30 cellular contexts compared by ENCODE assay signal in the genomic region with DNA sequence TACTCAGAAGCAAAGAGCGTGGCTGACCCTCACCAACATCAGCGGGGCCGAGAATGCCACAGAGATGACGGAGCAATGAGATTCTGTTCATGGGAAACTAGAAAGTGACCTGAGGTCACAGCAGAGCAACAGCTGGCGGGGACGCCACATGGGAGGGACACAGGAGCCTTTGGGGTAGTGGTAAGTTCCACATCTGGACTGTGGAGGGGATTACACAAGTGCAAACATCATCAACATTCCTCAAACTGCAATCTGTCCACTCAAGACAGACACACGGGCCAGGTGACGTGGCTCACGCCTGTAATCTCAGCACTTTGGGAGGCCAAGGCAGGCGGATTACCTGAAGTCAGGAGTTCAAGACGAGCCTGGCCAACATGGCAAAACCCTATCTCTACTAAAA. TPM values are rescaled to one million over a fixed set of nuclear protein-coding genes. Genes with fewer than 3 reads are reported as not detected.
"Had no signal": no experiment of that assay in that cellular context is flagged by ENCODE, and none has a peak within 500 bp of the region (broad histone marks: within the 10 kb centered on the region; RNA-seq: fewer than 3 reads in every experiment).

No MANE protein-coding gene starts in this region.

- H3K27me3 Mint-ChIP-seq: effector memory CD8-positive, alpha-beta T cell; T-cell had no signal

- H3K4me3 ChIP-seq: esophagus squamous epithelium, gastroesophageal sphincter, left ventricle myocardium inferior, pancreas, psoas muscle, right atrium auricular region, stomach, suprapubic skin, transverse colon, uterus had no signal

- H3K4me1 Mint-ChIP-seq: nephron progenitor cell had no signal

- H3K4me1 ChIP-seq: left ventricle myocardium inferior, pancreas, psoas muscle, uterus had no signal

- H3K4me3 Mint-ChIP-seq: activated naive CD4-positive, alpha-beta T cell treated with anti-CD3 and anti-CD28 coated beads for 36 hours; activated T-cell treated with anti-CD3 and anti-CD28 coated beads, Interleukin-2, amount 50 U/mL, for 72 hours; effector memory CD8-positive, alpha-beta T cell; nephron progenitor cell; T-cell; T-helper 2 cell treated with Interferon-gamma antibody and Interleukin-4, amounts not matched to agents 5 μg/mL and 100 μg/mL, for 36 hours had no signal

- H3K36me3 ChIP-seq: uterus had no signal

- ATAC-seq: activated T-cell treated with anti-CD3 and anti-CD28 coated beads, Interleukin-2, amount 50 U/mL, for 72 hours; effector memory CD8-positive, alpha-beta T cell; gastroesophageal sphincter; pancreas; T-cell had no signal

- H3K9me3 Mint-ChIP-seq: activated naive CD4-positive, alpha-beta T cell treated with anti-CD3 and anti-CD28 coated beads for 36 hours; activated T-cell treated with anti-CD3 and anti-CD28 coated beads, Interleukin-2, amount 50 U/mL, for 72 hours; effector memory CD8-positive, alpha-beta T cell; nephron progenitor cell; T-cell; T-helper 2 cell treated with Interferon-gamma antibody and Interleukin-4, amounts not matched to agents 5 μg/mL and 100 μg/mL, for 36 hours had no signal

- H3K27ac ChIP-seq: brain microvascular endothelial cell, esophagus squamous epithelium, gastroesophageal sphincter, left ventricle myocardium inferior, pancreas, psoas muscle, right atrium auricular region, stomach, suprapubic skin, transverse colon, uterus, VCaP had no signal

- H3K27me3 ChIP-seq: brain microvascular endothelial cell, esophagus squamous epithelium, gastroesophageal sphincter, pancreas, right atrium auricular region, stomach, suprapubic skin, transverse colon, uterus had no signal

- FAIRE-seq: colon, pancreas had no signal

- H3K27ac Mint-ChIP-seq: activated naive CD4-positive, alpha-beta T cell treated with anti-CD3 and anti-CD28 coated beads for 36 hours; effector memory CD8-positive, alpha-beta T cell; nephron progenitor cell; T-helper 2 cell treated with Interferon-gamma antibody and Interleukin-4, amounts not matched to agents 5 μg/mL and 100 μg/mL, for 36 hours had no signal

- H3K9me3 ChIP-seq: esophagus squamous epithelium, gastroesophageal sphincter, left ventricle myocardium inferior, pancreas, psoas muscle, right atrium auricular region, stomach, suprapubic skin, transverse colon, uterus had no signal

- DNase-seq: activated CD4-positive, CD25-positive, alpha-beta regulatory T cell treated with anti-CD3 and anti-CD28 coated beads, Interleukin-2, amount 50 U/mL, for 72 hours; activated CD8-positive, alpha-beta memory T cell treated with anti-CD3 and anti-CD28 coated beads, Interleukin-2, amount 50 U/mL, for 48 hours; activated effector memory CD4-positive, alpha-beta T cell treated with Interleukin-2 at 50 U/mL for 16 hours; activated naive CD4-positive, alpha-beta T cell treated with anti-CD3 and anti-CD28 coated beads for 36 hours; activated T-cell treated with anti-CD3 and anti-CD28 coated beads, Interleukin-2, amount 50 U/mL, for 72 hours; brain microvascular endothelial cell; central memory CD4-positive, alpha-beta T cell; effector memory CD8-positive, alpha-beta T cell; esophagus squamous epithelium; head of caudate nucleus; hypothalamus; left ventricle myocardium inferior; nephron progenitor cell; psoas muscle; stimulated activated CD4-positive, alpha-beta T cell treated with anti-CD3 and anti-CD28 coated beads, Interleukin-1b, Interleukin-23, amount 100 ng/mL, for 48 hours; stomach; T-cell; transverse colon; uterus had no signal

RNA-seq across cellular contexts. Expression of gene IGFALS, which starts 22.0 kb away (rescaled TPM):
- total RNA-seq: activated CD8-positive, alpha-beta memory T cell treated with anti-CD3 and anti-CD28 coated beads for 36 hours; activated naive CD4-positive, alpha-beta T cell treated with anti-CD3 and anti-CD28 coated beads for 36 hours; aorta; dermis microvascular lymphatic vessel endothelial cell; esophagus squamous epithelium; left ventricle myocardium inferior; right atrium auricular region; skeletal muscle tissue had no signal
